ENCODE assay signal across 14 cellular contexts in the genomic region with DNA sequence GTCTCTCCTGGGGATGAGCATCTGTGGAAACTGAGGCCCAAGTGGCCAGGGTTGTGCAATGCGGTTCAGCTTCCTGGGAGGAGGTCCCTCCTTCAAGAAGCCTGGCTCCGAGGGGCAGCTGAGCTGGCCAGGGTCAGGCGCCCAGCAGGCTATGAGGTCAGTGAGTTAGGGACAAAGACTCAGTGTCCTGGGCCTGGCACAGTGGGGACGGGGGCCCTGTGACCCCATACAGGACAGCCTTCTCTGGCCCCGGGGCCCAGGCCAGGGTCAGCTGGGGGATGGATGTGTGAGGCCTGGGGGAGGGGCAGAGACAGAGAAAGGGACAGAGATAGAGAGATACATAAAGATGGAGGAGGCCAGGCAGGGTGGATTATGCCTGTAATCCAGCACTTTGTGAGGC. TPM values are rescaled to one million over a fixed set of nuclear protein-coding genes. Genes with fewer than 3 reads are reported as not detected.
DNase-seq lines count a peak whose midpoint lies in the region; ATAC-seq and TF ChIP-seq lines count a peak whose summit lies in the region.
"Had no signal": no experiment of that assay in that cellular context is flagged by ENCODE, and none has a peak within 500 bp of the region (broad histone marks: within the 10 kb centered on the region; RNA-seq: fewer than 3 reads in every experiment).

No MANE protein-coding gene starts in this region.

- no peak overlapping the region for H3K4ac ChIP-seq in H9 (ENCODE audit: low read depth, low read length)

- H4K5ac ChIP-seq in H9 (ENCODE audit: insufficient read length, low read depth, low read length) = no peak overlapping the region

- H4K8ac ChIP-seq in H9 (replicated peaks; ENCODE audit: insufficient read length, low read depth, low read length) = no peak overlapping the region

- peaks cover 76% of the 10 kb centered on the region for H3K4me1 ChIP-seq in CD4-positive, CD25-positive, alpha-beta regulatory T cell (ENCODE audit: control insufficient read depth, insufficient read depth, low read length, poor library complexity, severe bottlenecking)
- H3K4me1 ChIP-seq in H9 (ENCODE audit: insufficient read depth, low read length) = no peaks in the 10 kb centered on the region

- no peak for DNase-seq in CD4-positive, CD25-positive, alpha-beta regulatory T cell
- no peak for DNase-seq in RWPE1 (ENCODE audit: low spot score)
- DNase-seq in pons (ENCODE audit: low spot score) = peak; percentile 96
- no peak for DNase-seq in NCI-H1417 treated with DMSO at 0.1 percent for 48 hours (lab: John Stamatoyannopoulos, UW)
- DNase-seq in H9 = no peak
- DNase-seq: COR-L47, NCI-H146, OCI-M1, WERI-Rb-1 had no signal

- H3K36me3 ChIP-seq in CD4-positive, CD25-positive, alpha-beta regulatory T cell (ENCODE audit: control insufficient read depth, insufficient read depth, low read length) = no peaks in the 10 kb centered on the region
- H3K36me3 ChIP-seq: adrenal gland, WERI-Rb-1 had no signal

- no peak overlapping the region for H3T11ph ChIP-seq in H9 (ENCODE audit: low read length)

- CTCF ChIA-PET in RWPE1 (lab: Yijun Ruan, JAX) = no interaction called here

- H3K9ac ChIP-seq in H9 (ENCODE audit: extremely low read depth, insufficient read length, low read length) = no peak overlapping the region

- no peak overlapping the region for H3K14ac ChIP-seq in H9 (ENCODE audit: insufficient read depth, low read length)

- no peaks in the 10 kb centered on the region for H3K27me3 ChIP-seq in CD4-positive, CD25-positive, alpha-beta regulatory T cell (ENCODE audit: control insufficient read depth, insufficient read depth, low read length)
- H3K27me3 ChIP-seq in H9 (ENCODE audit: insufficient read depth, low read length) = no peaks in the 10 kb centered on the region
- H3K27me3 ChIP-seq: adrenal gland had no signal

- peak overlapping the region; percentile 33 to 78 (median 61) for H3K4me3 Mint-ChIP-seq in CD4-positive, CD25-positive, alpha-beta regulatory T cell
- no peak overlapping the region for H3K4me3 Mint-ChIP-seq in H9
- H3K4me3 Mint-ChIP-seq: nephron had no signal

- H2AK5ac ChIP-seq in H9 (ENCODE audit: insufficient read length, low read length) = no peak overlapping the region

- H4K91ac ChIP-seq in H9 (ENCODE audit: insufficient read length, low read depth, low read length) = no peak overlapping the region

- peak overlapping the region; percentile 91 for H3K27ac ChIP-seq in CD4-positive, CD25-positive, alpha-beta regulatory T cell (ENCODE audit: insufficient read depth, low read length, poor library complexity, severe bottlenecking)
- H3K27ac ChIP-seq in RWPE1 = peak overlapping the region; percentile 73
- H3K27ac ChIP-seq in H9 (ENCODE audit: insufficient read length, low read depth, low read length) = no peak overlapping the region
- H3K27ac ChIP-seq: WERI-Rb-1 had no signal

- no peak overlapping the region for H3K18ac ChIP-seq in H9 (ENCODE audit: insufficient read length, low read depth, low read length)

- H3K27ac Mint-ChIP-seq in CD4-positive, CD25-positive, alpha-beta regulatory T cell = peak overlapping the region; percentile 97 to 99 (median 99)
- peak overlapping the region in 1 of 3 experiments; percentile 92; a peak in 1 of 7 replicates for H3K27ac Mint-ChIP-seq in H9
- H3K27ac Mint-ChIP-seq: nephron had no signal

- no peak overlapping the region for H2BK12ac ChIP-seq in H9 (ENCODE audit: insufficient read length, low read depth, low read length)

- WGBS in H9 (ENCODE audit: extremely low coverage, insufficient read length, low lambda C conversion rate) = no CpG with 5 or more reads among the region's 5 CpGs

- H2BK15ac ChIP-seq in H9 (ENCODE audit: low read depth, low read length) = no peak overlapping the region

- no peaks in the 10 kb centered on the region for H3K23me2 ChIP-seq in H9 (ENCODE audit: insufficient read length, low read depth, low read length, poor library complexity, severe bottlenecking)

- no peak overlapping the region for H3K4me3 ChIP-seq in CD4-positive, CD25-positive, alpha-beta regulatory T cell (ENCODE audit: low read depth, low read length)
- H3K4me3 ChIP-seq: adrenal gland had no signal

- POLR2A ChIA-PET in RWPE1 (lab: Yijun Ruan, JAX; ENCODE audit: low non-redundant PET) = no interaction called here

- no peaks in the 10 kb centered on the region for H4K20me1 ChIP-seq in H9 (ENCODE audit: control insufficient read depth, insufficient read depth, insufficient read length)

- no peaks in the 10 kb centered on the region for H3K79me1 ChIP-seq in H9 (ENCODE audit: insufficient read depth, low read depth, low read length, poor library complexity, severe bottlenecking)

- no peaks in the 10 kb centered on the region for H3K27me3 Mint-ChIP-seq in CD4-positive, CD25-positive, alpha-beta regulatory T cell
- no peaks in the 10 kb centered on the region; the same call in 1 of the 2 replicates for H3K27me3 Mint-ChIP-seq in H9 (ENCODE audit: low read depth)

- no peak overlapping the region for H3K23ac ChIP-seq in H9 (ENCODE audit: insufficient read length, low read depth, low read length)

- H2AFZ ChIP-seq in H9 (ENCODE audit: low read length) = no peak overlapping the region

- H2BK20ac ChIP-seq in H9 (ENCODE audit: low read depth, low read length, poor library complexity, severe bottlenecking) = no peak overlapping the region

- H2BK120ac ChIP-seq in H9 (ENCODE audit: low read depth, low read length, poor library complexity, severe bottlenecking) = no peak overlapping the region

- no peaks in the 10 kb centered on the region for H3K9me3 Mint-ChIP-seq in CD4-positive, CD25-positive, alpha-beta regulatory T cell
- no peaks in the 10 kb centered on the region for H3K9me3 Mint-ChIP-seq in H9
- H3K9me3 Mint-ChIP-seq: nephron had no signal

- no peaks in the 10 kb centered on the region for H3K79me2 ChIP-seq in H9 (ENCODE audit: insufficient read depth, low read length)

- peaks cover 18 to 84% (median 34%) of the 10 kb centered on the region in 4 donors for H3K4me1 Mint-ChIP-seq in CD4-positive, CD25-positive, alpha-beta regulatory T cell
- H3K4me1 Mint-ChIP-seq in H9 = peaks cover 0 to 6% of the 10 kb centered on the region in 2 experiments; a peak in 2 of 4 replicates
- H3K4me1 Mint-ChIP-seq: nephron had no signal

- no peak overlapping the region for H3K56ac ChIP-seq in H9 (ENCODE audit: insufficient read length, low read depth, low read length)

- peaks cover under 1% of the 10 kb centered on the region for H3K36me3 Mint-ChIP-seq in CD4-positive, CD25-positive, alpha-beta regulatory T cell
- no peaks in the 10 kb centered on the region for H3K36me3 Mint-ChIP-seq in H9 (ENCODE audit: insufficient read depth in 1 of 3, low read depth in 3 of 3)

- no peak overlapping the region for H3K4me2 ChIP-seq in H9 (ENCODE audit: insufficient read depth, insufficient read length, low read length)

- no peak for ATAC-seq in CD4-positive, CD25-positive, alpha-beta regulatory T cell (ENCODE audit: low read depth in 2 of 2)
- ATAC-seq in esophagus mucosa (peak; percentile 14), GM21367 (IDR thresholded peaks at IDR 0.05; ENCODE audit: unreplicated experiment) (no peak), HG02759 (IDR thresholded peaks at IDR 0.05; ENCODE audit: unreplicated experiment) (no peak)

- no peak for TF ChIP-seq CTCF in RWPE1 (conservative IDR thresholded peaks at IDR 0.05; ENCODE audit: low read depth)
- TF ChIP-seq CTCF in H9 (conservative IDR thresholded peaks at IDR 0.05) = no peak

- H3K9me3 ChIP-seq in CD4-positive, CD25-positive, alpha-beta regulatory T cell (ENCODE audit: control insufficient read depth in 2 of 2, low read length in 2 of 2) = no peaks in the 10 kb centered on the region
- no peaks in the 10 kb centered on the region for H3K9me3 ChIP-seq in H9 (ENCODE audit: control insufficient read depth, low read depth, low read length)
- H3K9me3 ChIP-seq: adrenal gland had no signal

- no peak overlapping the region for H2BK5ac ChIP-seq in H9 (ENCODE audit: insufficient read length, low read length)

RNA-seq across cellular contexts. Expression of gene IL12RB1, which starts 3.0 kb away (rescaled TPM):
- 60.4 TPM for total RNA-seq in CD4-positive, CD25-positive, alpha-beta regulatory T cell
- polyA plus RNA-seq in CD4-positive, CD25-positive, alpha-beta regulatory T cell = 10 to 100 TPM; 34.9 to 53.2 (median 46.3) TPM
- total RNA-seq in esophagus mucosa (0.36 TPM), H9 (2021) (not detected in 2 replicates)

RNA-seq across cellular contexts. Expression of gene MAST3, which starts 7.9 kb away (rescaled TPM):
- 45.9 TPM for total RNA-seq in CD4-positive, CD25-positive, alpha-beta regulatory T cell
- 1 to 10 TPM; 8.1 to 9.0 (median 8.6) TPM for polyA plus RNA-seq in CD4-positive, CD25-positive, alpha-beta regulatory T cell
- total RNA-seq in esophagus mucosa = 3.2 TPM
- 9.6 and 10.4 TPM in 2 replicates for total RNA-seq in H9 (2021)

Comparison
In these comparisons a context has a peak if more than half of its experiments do, and no peak if none do; other contexts are left out.
1. H3K4me3 Mint-ChIP-seq: peak in CD4-positive, CD25-positive, alpha-beta regulatory T cell (4 of 4); none in H9 (0 of 2).
2. RNA of gene IL12RB1, which starts 3.0 kb away (total RNA-seq): 60.4 TPM in CD4-positive, CD25-positive, alpha-beta regulatory T cell (single experiment); 0.36 TPM in esophagus mucosa (single experiment) and not detected in H9; every median in the first group is over 10 times any median in the second.